ENCODE assay signal across 23 cellular contexts in the genomic region with DNA sequence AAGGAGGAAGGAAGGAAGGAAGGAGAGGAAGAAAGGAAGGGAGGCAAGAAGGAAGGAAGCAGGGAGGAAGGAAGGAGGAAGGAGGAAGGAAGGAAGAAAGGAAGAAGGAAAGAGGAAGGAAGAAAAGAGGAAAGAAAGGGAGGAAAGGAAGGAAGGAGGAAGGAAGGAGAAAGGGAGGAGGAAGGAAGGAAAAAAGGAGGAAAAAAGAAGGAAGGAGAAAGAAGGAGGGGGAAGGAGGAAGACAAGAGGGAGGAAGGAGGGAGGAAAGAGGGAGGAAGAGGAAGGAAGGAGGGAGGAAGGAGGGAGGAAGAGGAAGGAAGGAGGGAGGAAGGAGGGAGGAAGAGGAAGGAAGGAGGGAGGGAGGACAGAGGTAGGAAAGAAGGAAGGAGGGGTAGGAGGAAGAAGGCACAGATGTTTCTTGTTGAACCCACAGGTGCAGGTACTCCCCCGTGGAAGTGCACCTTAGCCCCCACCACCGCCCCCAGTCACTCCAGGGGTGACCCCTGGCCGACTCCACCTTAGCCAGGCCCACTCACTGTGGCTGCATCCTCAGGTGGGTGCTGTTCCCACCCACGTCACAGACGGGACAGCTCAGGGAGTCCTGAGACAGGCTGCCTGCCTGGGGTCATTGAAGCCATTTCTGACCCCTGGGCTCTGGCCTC. TPM values are rescaled to one million over a fixed set of nuclear protein-coding genes. Genes with fewer than 3 reads are reported as not detected.
DNase-seq lines count a peak whose midpoint lies in the region; ATAC-seq, FAIRE-seq and TF ChIP-seq lines count a peak whose summit lies in the region.
"Had no signal": no experiment of that assay in that cellular context is flagged by ENCODE, and none has a peak within 500 bp of the region (broad histone marks: within the 10 kb centered on the region; RNA-seq: fewer than 3 reads in every experiment).

No MANE protein-coding gene starts in this region.

- no peak for TF ChIP-seq CTCF in K562 (IDR thresholded peaks at IDR 0.05 in 2 of 3, conservative IDR thresholded peaks at IDR 0.05 in 1 of 3; ENCODE audit: insufficient read depth in 2 of 3, low read depth in 1 of 3, low read length in 3 of 3)
- TF ChIP-seq CTCF in lower lobe of right lung (IDR thresholded peaks at IDR 0.05), result no peak

- no peak for TF ChIP-seq EP300 in K562 (IDR thresholded peaks at IDR 0.05; ENCODE audit: low read length)

- ATAC-seq in left cardiac atrium (no peak), Right ventricle myocardium inferior (no peak), K562 (no peak), lower lobe of right lung (no peak), HG02970 (IDR thresholded peaks at IDR 0.05; ENCODE audit: low FRiP score, unreplicated experiment) (no peak)
- ATAC-seq in stimulated activated naive B cell treated with anti-CD40 and anti-IgM and Interleukin-4, amounts not matched to agents 10 μg/mL and 1 μg/mL and 100 μg/mL, for 72 hours (replicated peaks), result no peak

- TF ChIP-seq POLR2A in K562 (conservative IDR thresholded peaks at IDR 0.05), result no peak

- no peaks in the 10 kb centered on the region for H3K4me1 Mint-ChIP-seq in stimulated activated naive B cell treated with anti-CD40 and anti-IgM and Interleukin-4, amounts not matched to agents 10 μg/mL and 1 μg/mL and 100 μg/mL, for 72 hours

- peaks cover 5 to 6% of the 10 kb centered on the region in 2 donors for H3K9me3 Mint-ChIP-seq in stimulated activated naive B cell treated with anti-CD40 and anti-IgM and Interleukin-4, amounts not matched to agents 10 μg/mL and 1 μg/mL and 100 μg/mL, for 72 hours

- DNase-seq in left cardiac atrium (peak; percentile 7), Right ventricle myocardium inferior (ENCODE audit: missing footprints) (no peak), K562 (ENCODE audit: extremely low read depth in 1 of 4, low spot score in 3 of 4) (no peak), lower lobe of right lung (peak; percentile 26), occipital lobe (lab: John Stamatoyannopoulos, UW) (no peak), mesenteric fat pad (ENCODE audit: low spot score) (no peak)
- DNase-seq in stimulated activated naive B cell treated with anti-CD40 and anti-IgM and Interleukin-4, amounts not matched to agents 10 μg/mL and 1 μg/mL and 100 μg/mL, for 72 hours, result no peak
- DNase-seq: 8988T, KBM-7, MM.1S, NCI-H1048, NCI-H1436, NCI-H187 treated with DMSO at 0.1 percent for 48 hours, NCI-H2107, NCI-H510A treated with DMSO at 0.1 percent for 48 hours, NCI-H748 treated with DMSO at 0.1 percent for 48 hours had no signal

- no peaks in the 10 kb centered on the region for H3K36me3 Mint-ChIP-seq in stimulated activated naive B cell treated with anti-CD40 and anti-IgM and Interleukin-4, amounts not matched to agents 10 μg/mL and 1 μg/mL and 100 μg/mL, for 72 hours

- POLR2A ChIA-PET in K562 (lab: Yijun Ruan, JAX), result no interaction called here

- intact Hi-C loops in left cardiac atrium (cut with DNase I) (no loop called here), Right ventricle myocardium inferior (cut with DNase I) (no loop called here), K562 (cut with micrococcal nuclease) (no loop called here), lower lobe of right lung (cut with DNase I) (no loop called here)

- H3K4me1 ChIP-seq in K562 (replicated peaks in 1 of 2; ENCODE audit: control insufficient read depth in 2 of 2, insufficient read depth in 2 of 2, low read length in 2 of 2) (peaks cover 0 to 4% of the 10 kb centered on the region in 2 experiments; a peak in 1 of 5 replicates), lower lobe of right lung (no peaks in the 10 kb centered on the region)

- no peaks in the 10 kb centered on the region for H3K27me3 Mint-ChIP-seq in stimulated activated naive B cell treated with anti-CD40 and anti-IgM and Interleukin-4, amounts not matched to agents 10 μg/mL and 1 μg/mL and 100 μg/mL, for 72 hours

- H3K9me3 ChIP-seq in K562 (replicated peaks; ENCODE audit: control insufficient read depth, insufficient read depth, low read depth, low read length) (no peaks in the 10 kb centered on the region), lower lobe of right lung (no peaks in the 10 kb centered on the region)

- H2AFZ ChIP-seq in K562 (ENCODE audit: low read depth, low read length), result no peak overlapping the region

- peaks cover 0 to 29% of the 10 kb centered on the region in 2 experiments; a peak in 3 of 5 replicates for H3K27me3 ChIP-seq in K562 (ENCODE audit: control insufficient read depth in 2 of 2, insufficient read depth in 2 of 2, low read length in 2 of 2)
- H3K27me3 ChIP-seq in lower lobe of right lung (ENCODE audit: low read depth), result peaks cover 41% of the 10 kb centered on the region

- BruUV-seq in K562 (replicated peaks; lab: Mats Ljungman, UMichigan), result no TSS peak

- in situ Hi-C loops in K562 (cut with MboI), result no loop called here

- H3K36me3 ChIP-seq in K562 (ENCODE audit: control insufficient read depth, insufficient read depth, low read length) (no peaks in the 10 kb centered on the region), lower lobe of right lung (no peaks in the 10 kb centered on the region)

- H3K4me3 ChIP-seq in K562, result no peak overlapping the region
- no peak overlapping the region for H3K4me3 ChIP-seq in lower lobe of right lung

- peak overlapping the region; percentile 76 for H3K27ac Mint-ChIP-seq in stimulated activated naive B cell treated with anti-CD40 and anti-IgM and Interleukin-4, amounts not matched to agents 10 μg/mL and 1 μg/mL and 100 μg/mL, for 72 hours

- H3K4me2 ChIP-seq in K562 (ENCODE audit: insufficient read depth, low read length), result no peak overlapping the region

- WGBS in K562 (ENCODE audit: insufficient coverage, low coverage, missing lambda C conversion rate), result 3% methylated on average over 5 of the region's 5 CpGs

- no peak for TF ChIP-seq RAD21 in K562 (CRISPR knock-in tag; conservative IDR thresholded peaks at IDR 0.05 in 1 of 2, IDR thresholded peaks at IDR 0.05 in 1 of 2)

- CTCF ChIA-PET in K562 (lab: Yijun Ruan, JAX; ENCODE audit: low intra/inter-chr PET ratio), result no interaction called here

- H3K4me3 Mint-ChIP-seq in stimulated activated naive B cell treated with anti-CD40 and anti-IgM and Interleukin-4, amounts not matched to agents 10 μg/mL and 1 μg/mL and 100 μg/mL, for 72 hours, result no peak overlapping the region

- no peak overlapping the region for H3K9ac ChIP-seq in K562 (ENCODE audit: insufficient read depth in 1 of 2, low read depth in 2 of 2, low read length in 2 of 2)

- H3K27ac ChIP-seq in K562 (ENCODE audit: extremely low read depth, low read depth, low read length) (no peak overlapping the region), lower lobe of right lung (no peak overlapping the region)
- H3K27ac ChIP-seq: C4-2B, RWPE1 had no signal

- no peaks in the 10 kb centered on the region for H4K20me1 ChIP-seq in K562 (replicated peaks; ENCODE audit: control insufficient read depth, insufficient read depth, low read length)

- H3K9me1 ChIP-seq in K562 (ENCODE audit: control insufficient read depth, insufficient read depth, low read length), result no peaks in the 10 kb centered on the region

- peak; percentile 60 for FAIRE-seq in K562 (lab: Jason Lieb, UNC)
- FAIRE-seq: G401.6, GM19239, H1 had no signal

- no peaks in the 10 kb centered on the region for H3K79me2 ChIP-seq in K562 (ENCODE audit: control insufficient read depth, insufficient read depth, low read length)

TF ChIP-seq in K562, 482 proteins besides CTCF, POLR2A, EP300 and RAD21 (continues in another document):
- TF ChIP-seq, protein P1, sequence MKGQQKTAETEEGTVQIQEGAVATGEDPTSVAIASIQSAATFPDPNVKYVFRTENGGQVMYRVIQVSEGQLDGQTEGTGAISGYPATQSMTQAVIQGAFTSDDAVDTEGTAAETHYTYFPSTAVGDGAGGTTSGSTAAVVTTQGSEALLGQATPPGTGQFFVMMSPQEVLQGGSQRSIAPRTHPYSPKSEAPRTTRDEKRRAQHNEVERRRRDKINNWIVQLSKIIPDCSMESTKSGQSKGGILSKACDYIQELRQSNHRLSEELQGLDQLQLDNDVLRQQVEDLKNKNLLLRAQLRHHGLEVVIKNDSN (CRISPR knock-in tag; IDR thresholded peaks at IDR 0.05), result no peak
- TF ChIP-seq ZNF764 (CRISPR knock-in tag; IDR thresholded peaks at IDR 0.05; ENCODE audit: low read depth), result no peak
- TF ChIP-seq RBM25 (IDR thresholded peaks at IDR 0.05; ENCODE audit: low read depth, low read length, severe bottlenecking), result no peak
- TF ChIP-seq PHTF2 (CRISPR knock-in tag; IDR thresholded peaks at IDR 0.05), result no peak
- TF ChIP-seq, protein P2, sequence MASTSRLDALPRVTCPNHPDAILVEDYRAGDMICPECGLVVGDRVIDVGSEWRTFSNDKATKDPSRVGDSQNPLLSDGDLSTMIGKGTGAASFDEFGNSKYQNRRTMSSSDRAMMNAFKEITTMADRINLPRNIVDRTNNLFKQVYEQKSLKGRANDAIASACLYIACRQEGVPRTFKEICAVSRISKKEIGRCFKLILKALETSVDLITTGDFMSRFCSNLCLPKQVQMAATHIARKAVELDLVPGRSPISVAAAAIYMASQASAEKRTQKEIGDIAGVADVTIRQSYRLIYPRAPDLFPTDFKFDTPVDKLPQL (IDR thresholded peaks at IDR 0.05; ENCODE audit: extremely low read depth, insufficient read length), result no peak
- TF ChIP-seq ETV5 (CRISPR knock-in tag; IDR thresholded peaks at IDR 0.05; ENCODE audit: low read depth), result no peak

RNA-seq across cellular contexts. Expression of a gene that starts 57.9 kb away (rescaled TPM):
- under 1 TPM; 0.52 to 0.53 TPM for total RNA-seq in left cardiac atrium
- 0.70 TPM for total RNA-seq in Right ventricle myocardium inferior
- 0.42 and 1.5 TPM in 2 replicates for total RNA-seq in K562 (2011; cell fraction: chromatin; rRNA removed; ENCODE audit: low replicate concordance)
- total RNA-seq in K562 (2011; cell fraction: nucleolus; rRNA removed), result 1.8 and 2.0 TPM in 2 replicates
- total RNA-seq in K562 (2011; cell fraction: nucleoplasm; rRNA removed), result 1.3 and 1.5 TPM in 2 replicates
- total RNA-seq in K562 (2014; rRNA removed), result 0.05 and 0.08 TPM in 2 replicates
- total RNA-seq in K562 (2014; rRNA removed; fragmentation: Illumina TruSeq; extraction: Trizol), result 0.03 and 0.04 TPM in 2 replicates
- 0.07 and 0.08 TPM in 2 replicates for total RNA-seq in K562 (2015; rRNA removed; fragmentation: Illumina TruSeq; extraction: Trizol)
- 0.31 and 0.38 TPM in 2 replicates for total RNA-seq in K562 (2021)
- polyA plus RNA-seq in K562 (2011; rRNA removed), result 0.04 and 0.08 TPM in 2 replicates
- polyA plus RNA-seq in K562 (2011; cell fraction: cytosol; rRNA removed), result not detected in 2 replicates
- 0.69 and 0.88 TPM in 2 replicates for polyA plus RNA-seq in K562 (2011; cell fraction: nucleus; rRNA removed)
- polyA plus RNA-seq in K562 (2012), result 0.08 and 0.24 TPM in 2 replicates
- 0.03 TPM in 2 replicates for polyA plus RNA-seq in K562 (2014; fragmentation: Illumina TruSeq; extraction: Trizol)
- polyA plus RNA-seq in K562 (2014; fragmentation: Nextera tagmentation; extraction: Ambion mirVana), result not detected
- 0.09 and 0.28 TPM in 2 replicates for polyA plus RNA-seq in K562 (2014; rRNA removed)
- 0.14 and 0.18 TPM in 2 replicates for polyA minus RNA-seq in K562 (2011; rRNA and poly(A)+ RNA removed)
- 0.19 TPM in 1 of 2 replicates, not detected in the other for polyA minus RNA-seq in K562 (2011; cell fraction: cytosol; rRNA and poly(A)+ RNA removed)
- polyA minus RNA-seq in K562 (2011; cell fraction: nucleus; rRNA and poly(A)+ RNA removed), result 1.3 and 1.9 TPM in 2 replicates
- 2.6 TPM for total RNA-seq in lower lobe of right lung
- 0.16 TPM for total RNA-seq in occipital lobe
- 0.35 TPM for total RNA-seq in mesenteric fat pad
- total RNA-seq: Daoy had no signal

Comparison
In these comparisons a context has a peak if more than half of its experiments do, and no peak if none do; other contexts are left out.
1. DNase-seq: peak in left cardiac atrium (single experiment) and lower lobe of right lung (single experiment); none in Right ventricle myocardium inferior (single experiment), K562 (0 of 4), stimulated activated naive B cell treated with anti-CD40 and anti-IgM and Interleukin-4, amounts not matched to agents 10 μg/mL and 1 μg/mL and 100 μg/mL, for 72 hours (single experiment), occipital lobe (single experiment) and mesenteric fat pad (single experiment).